Comparison of ENCODE assay signal across 8 cellular contexts in the genomic region with DNA sequence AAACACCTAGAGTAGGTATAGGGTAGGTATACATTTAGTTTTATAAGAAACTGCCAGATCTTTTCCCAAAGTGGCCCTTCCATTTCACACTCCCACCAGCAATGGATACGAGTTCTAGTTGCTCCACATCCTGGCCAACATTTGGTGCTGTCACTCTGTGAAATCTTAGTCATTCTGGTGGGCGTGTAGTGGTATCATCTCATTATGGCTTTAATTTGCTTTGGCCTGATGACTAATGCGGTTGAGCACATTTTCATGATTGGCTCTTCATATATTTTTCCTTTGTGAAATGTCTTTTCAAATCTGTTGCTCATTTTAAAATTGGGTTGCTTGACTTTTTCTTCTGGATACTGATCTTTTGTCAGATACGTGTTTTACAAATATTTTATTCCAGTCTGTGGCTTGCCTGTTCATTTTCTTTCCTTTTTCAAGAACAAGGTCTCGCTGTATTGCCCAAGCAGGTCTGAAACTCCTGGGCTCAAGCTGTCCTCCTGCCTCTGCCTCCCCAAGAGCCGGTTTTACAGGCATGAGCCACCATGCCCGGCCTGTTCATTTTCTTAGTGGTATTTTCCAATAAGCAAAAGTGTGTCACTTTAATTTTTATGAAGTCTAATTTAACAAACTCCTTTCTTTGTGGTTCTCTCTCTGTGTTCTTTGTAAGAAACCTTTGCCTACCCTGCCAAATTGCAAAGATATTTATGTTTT.
A peak's percentile ranks its signal among the peaks of the same experiment; 100 is the strongest.
DNase-seq lines count a peak whose midpoint lies in the region; ATAC-seq and TF ChIP-seq lines count a peak whose summit lies in the region.

No MANE protein-coding gene starts in this region.

- ATAC-seq in T-cell (replicated peaks in 1 of 4) (no peak), HG02840 (IDR thresholded peaks at IDR 0.05; ENCODE audit: low FRiP score, unreplicated experiment) (no peak), HG02970 (IDR thresholded peaks at IDR 0.05; ENCODE audit: low FRiP score, unreplicated experiment) (no peak)
- no peak for ATAC-seq in effector memory CD8-positive, alpha-beta T cell (replicated peaks)

- H3K27ac Mint-ChIP-seq in T-cell = peak overlapping the region; percentile 92 to 93
- H3K27ac Mint-ChIP-seq in effector memory CD8-positive, alpha-beta T cell = peak overlapping the region; percentile 93 to 94

- CTCF ChIA-PET in T-cell (lab: Charles Lee) = interaction anchor here in 1 of 2 donors (0.9 to 3.8 kb wide), 4 partner anchors 41 to 97 kb away, joined by 3 to 20 read pairs (median 4); no protein-coding TSS in a partner anchor

- POLR2A ChIA-PET in T-cell (lab: Charles Lee) = interaction anchor here in 1 of 2 donors (0.5 kb wide), 1 partner anchor 41 kb away, joined by 3 read pairs; no protein-coding TSS in a partner anchor

- TF ChIP-seq CTCF in HFF-Myc (IDR thresholded peaks at IDR 0.05; ENCODE audit: low read depth, low read length, missing control alignments) = no peak

- H3K27me3 Mint-ChIP-seq in T-cell = no peaks in the 10 kb centered on the region
- no peaks in the 10 kb centered on the region for H3K27me3 Mint-ChIP-seq in effector memory CD8-positive, alpha-beta T cell

- peaks cover 34 to 54% (median 43%) of the 10 kb centered on the region in 3 donors for H3K4me1 Mint-ChIP-seq in T-cell
- H3K4me1 Mint-ChIP-seq in effector memory CD8-positive, alpha-beta T cell (ENCODE audit: low read depth in 2 of 2) = peaks cover 29 to 36% of the 10 kb centered on the region in 2 donors

- H3K36me3 Mint-ChIP-seq in T-cell = no peaks in the 10 kb centered on the region
- H3K36me3 Mint-ChIP-seq in effector memory CD8-positive, alpha-beta T cell (ENCODE audit: insufficient read depth) = peaks cover 13% of the 10 kb centered on the region

- no peak overlapping the region; the same call in 1 of the 2 replicates for H3K4me3 ChIP-seq in HFF-Myc (replicated peaks; ENCODE audit: low read depth, low read length)

- DNase-seq in HFF-Myc (ENCODE audit: extremely low read depth, low read depth) (peak; percentile 96), T-cell (peak in 1 of 34 experiments; percentile 10), NCI-H1417 treated with DMSO at 0.1 percent for 48 hours (lab: John Stamatoyannopoulos, UW) (no peak), NCI-H187 treated with DMSO at 0.1 percent for 48 hours (lab: John Stamatoyannopoulos, UW) (no peak)
- no peak for DNase-seq in effector memory CD8-positive, alpha-beta T cell
- DNase-seq in stimulated activated CD4-positive, alpha-beta T cell treated with anti-CD3 and anti-CD28 coated beads, Interleukin-4, amount 100 ng/mL, for 24 hours = peak; percentile 72

- H3K9me3 Mint-ChIP-seq in T-cell = peaks cover 0 to 3% (median 0%) of the 10 kb centered on the region in 3 donors
- H3K9me3 Mint-ChIP-seq in effector memory CD8-positive, alpha-beta T cell = no peaks in the 10 kb centered on the region

- peak overlapping the region; percentile 3 to 79 (median 74) for H3K4me3 Mint-ChIP-seq in T-cell
- peak overlapping the region; percentile 85 to 89 for H3K4me3 Mint-ChIP-seq in effector memory CD8-positive, alpha-beta T cell

Comparison
In these comparisons a context has a peak if more than half of its experiments do, and no peak if none do; other contexts are left out.
1. DNase-seq: peak in HFF-Myc (single experiment) and stimulated activated CD4-positive, alpha-beta T cell treated with anti-CD3 and anti-CD28 coated beads, Interleukin-4, amount 100 ng/mL, for 24 hours (single experiment); none in effector memory CD8-positive, alpha-beta T cell (0 of 3), NCI-H1417 treated with DMSO at 0.1 percent for 48 hours (single experiment) and NCI-H187 treated with DMSO at 0.1 percent for 48 hours (single experiment).